7 cellular contexts compared by ENCODE assay signal in the genomic region with DNA sequence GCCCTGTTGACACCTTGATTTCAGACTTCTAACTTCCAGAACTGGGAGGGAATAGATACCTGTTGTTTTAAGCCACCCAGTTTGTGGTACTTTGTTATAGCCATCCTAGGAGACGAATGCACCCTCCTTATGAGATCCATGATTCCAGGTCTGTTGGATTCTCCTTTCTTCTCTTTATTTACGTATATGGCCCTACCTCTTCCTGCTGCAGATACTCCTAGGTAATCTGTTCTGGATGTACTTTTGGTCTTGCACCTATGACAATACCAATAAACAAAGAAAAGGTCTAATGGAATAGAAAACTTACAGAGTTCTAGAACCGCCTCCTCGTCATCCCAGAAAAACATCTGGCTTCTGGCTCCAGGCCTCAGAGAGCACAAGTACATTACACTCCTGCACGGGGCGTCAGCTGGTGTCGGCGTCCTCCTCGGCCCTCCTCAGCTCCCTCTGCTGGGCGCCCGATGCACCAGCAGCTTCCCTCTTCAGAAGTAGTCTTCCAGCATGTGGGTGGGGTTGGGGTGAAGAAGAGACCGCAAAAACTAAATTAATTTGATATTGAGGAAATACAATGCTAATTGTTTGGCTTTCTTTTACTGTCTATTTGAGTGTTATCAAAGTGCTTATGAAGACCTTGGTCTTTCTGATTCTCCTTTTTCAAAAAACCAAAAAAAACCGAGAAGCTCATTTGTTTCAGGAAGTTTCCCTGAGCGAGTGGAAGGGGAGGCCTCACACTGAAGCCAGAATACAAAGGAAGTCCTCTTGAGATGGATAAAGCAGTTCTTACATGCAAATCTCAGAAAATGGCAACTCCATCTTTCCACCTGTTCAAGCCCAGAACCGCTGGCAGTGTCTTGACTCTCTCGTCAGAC. TPM values are rescaled to one million over a fixed set of nuclear protein-coding genes. Genes with fewer than 3 reads are reported as not detected.
DNase-seq lines count a peak whose midpoint lies in the region; ATAC-seq and TF ChIP-seq lines count a peak whose summit lies in the region.

No MANE protein-coding gene starts in this region.

- H3K4me3 ChIP-seq in WERI-Rb-1 (ENCODE audit: low read depth, low read length), result no peak overlapping the region

- BruUV-seq in MCF 10A (replicated peaks; lab: Mats Ljungman, UMichigan), result no TSS peak

- in situ Hi-C loops in GM13976 (cut with MboI; ENCODE audit: low sequenced_read_pairs, unreplicated experiment), result loop anchor here (10.0 to 25.0 kb wide), 2 partner anchors 259 to 314 kb away; no protein-coding TSS in a partner anchor

- H3K4me1 Mint-ChIP-seq in MCF 10A (ENCODE audit: insufficient read depth, unreplicated experiment), result peaks cover 29% of the 10 kb centered on the region

- no peaks in the 10 kb centered on the region for H3K36me3 ChIP-seq in WERI-Rb-1

- intact Hi-C loops in MCF 10A (cut with micrococcal nuclease), result no loop called here

- ATAC-seq in HG02642 (IDR thresholded peaks at IDR 0.05; ENCODE audit: poor library complexity, unreplicated experiment) (peak; percentile 93), left lobe of liver (peak; percentile 98)

- POLR2A ChIA-PET in MCF 10A (lab: Yijun Ruan, JAX), result interaction anchor here (0.7 to 1.6 kb wide), 4 partner anchors 8 to 436 kb away, joined by 3 to 4 read pairs (median 4); no protein-coding TSS in a partner anchor

- H3K4me3 Mint-ChIP-seq in MCF 10A (ENCODE audit: unreplicated experiment), result no peak overlapping the region

- no peaks in the 10 kb centered on the region for H3K9me3 ChIP-seq in WERI-Rb-1 (ENCODE audit: severe bottlenecking)

- H3K27ac Mint-ChIP-seq in MCF 10A (ENCODE audit: low read depth, unreplicated experiment), result no peak overlapping the region

- no peaks in the 10 kb centered on the region for H3K9me3 Mint-ChIP-seq in MCF 10A (ENCODE audit: unreplicated experiment)

- no peak overlapping the region for H3K27ac ChIP-seq in WERI-Rb-1

- CTCF ChIA-PET in MCF 10A (lab: Yijun Ruan, JAX), result interaction anchor here (0.5 to 3.3 kb wide), 37 partner anchors 8 to 625 kb away, joined by 3 to 20 read pairs (median 4); no protein-coding TSS in a partner anchor

- TF ChIP-seq CTCF in GM13976 (IDR thresholded peaks at IDR 0.05; ENCODE audit: borderline replicate concordance, control extremely low read depth, extremely low read depth, insufficient read depth, missing control alignments) (peak; percentile 93), WERI-Rb-1 (IDR thresholded peaks at IDR 0.05; ENCODE audit: low read depth, low read length) (peak; percentile 97), MCF 10A (IDR thresholded peaks at IDR 0.05; ENCODE audit: unreplicated experiment) (peak; percentile 81)

- H3K27me3 Mint-ChIP-seq in MCF 10A (ENCODE audit: insufficient read depth, unreplicated experiment), result no peaks in the 10 kb centered on the region

- DNase-seq in GM13976 (ENCODE audit: low spot score) (peak; percentile 68), NCI-H1694 treated with DMSO at 0.1 percent for 48 hours (lab: John Stamatoyannopoulos, UW) (peak; percentile 42), WERI-Rb-1 (peak; percentile 85), MCF 10A (ENCODE audit: unreplicated experiment) (peak; percentile 77), left lobe of liver (ENCODE audit: low spot score) (peak; percentile 78)
- DNase-seq in stimulated activated CD4-positive, alpha-beta T cell treated with anti-CD3 and anti-CD28 coated beads, Interleukin-4, amount 100 ng/mL, for 24 hours, result peak; percentile 80

- H3K36me3 Mint-ChIP-seq in MCF 10A (ENCODE audit: insufficient read depth, unreplicated experiment), result no peaks in the 10 kb centered on the region

- H3K27me3 ChIP-seq in WERI-Rb-1 (ENCODE audit: insufficient read depth, low read depth, severe bottlenecking), result no peaks in the 10 kb centered on the region

RNA-seq across cellular contexts. Expression of gene ATXN1, which starts 9.7 kb away (rescaled TPM):
- total RNA-seq in MCF 10A (2022) (16.5 and 34.5 TPM in 2 replicates), left lobe of liver (29.5 TPM)
